Comparison of ENCODE assay signal across 2 cellular contexts in the genomic region with DNA sequence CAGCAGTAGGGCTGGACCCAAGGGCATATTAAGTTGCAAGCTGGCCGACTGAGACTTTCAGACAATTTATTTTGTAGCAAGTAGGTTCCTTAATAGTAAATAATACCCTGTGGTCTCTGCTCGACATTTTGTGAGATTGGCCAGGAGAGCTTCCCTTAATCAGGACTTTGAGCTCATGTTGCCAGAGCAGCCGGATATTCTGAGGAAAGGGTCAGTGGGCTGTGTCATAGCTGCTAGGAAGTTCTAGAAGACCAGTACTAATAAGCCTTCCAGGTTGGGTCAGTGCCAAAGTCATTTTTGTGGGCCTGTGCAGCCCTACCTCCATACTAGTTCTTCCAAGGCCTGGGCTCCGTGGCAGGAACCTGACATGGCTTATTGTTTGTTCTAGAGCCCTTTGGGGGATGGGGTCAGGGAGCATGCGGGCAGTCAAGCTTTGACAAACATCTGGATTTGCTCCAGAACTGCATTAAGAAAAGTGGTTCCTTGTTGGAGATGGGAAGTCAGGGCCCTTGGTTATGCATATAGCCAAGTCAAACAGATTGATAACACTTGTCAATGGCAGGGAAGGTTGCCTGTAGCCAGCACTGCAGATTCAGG.
TF ChIP-seq lines count a peak whose summit lies in the region.

No MANE protein-coding gene starts in this region.

TF ChIP-seq in GM23338, 12 proteins besides CTCF, POLR2A, EP300 and RAD21:
- TF ChIP-seq POLR2AphosphoS5 (IDR thresholded peaks at IDR 0.05; ENCODE audit: low read depth), result no peak
- no peak for TF ChIP-seq STAT1 (IDR thresholded peaks at IDR 0.05; ENCODE audit: unreplicated experiment)

TF ChIP-seq in GM12878, 131 proteins besides CTCF, POLR2A, EP300 and RAD21:
- TF ChIP-seq, protein P1, sequence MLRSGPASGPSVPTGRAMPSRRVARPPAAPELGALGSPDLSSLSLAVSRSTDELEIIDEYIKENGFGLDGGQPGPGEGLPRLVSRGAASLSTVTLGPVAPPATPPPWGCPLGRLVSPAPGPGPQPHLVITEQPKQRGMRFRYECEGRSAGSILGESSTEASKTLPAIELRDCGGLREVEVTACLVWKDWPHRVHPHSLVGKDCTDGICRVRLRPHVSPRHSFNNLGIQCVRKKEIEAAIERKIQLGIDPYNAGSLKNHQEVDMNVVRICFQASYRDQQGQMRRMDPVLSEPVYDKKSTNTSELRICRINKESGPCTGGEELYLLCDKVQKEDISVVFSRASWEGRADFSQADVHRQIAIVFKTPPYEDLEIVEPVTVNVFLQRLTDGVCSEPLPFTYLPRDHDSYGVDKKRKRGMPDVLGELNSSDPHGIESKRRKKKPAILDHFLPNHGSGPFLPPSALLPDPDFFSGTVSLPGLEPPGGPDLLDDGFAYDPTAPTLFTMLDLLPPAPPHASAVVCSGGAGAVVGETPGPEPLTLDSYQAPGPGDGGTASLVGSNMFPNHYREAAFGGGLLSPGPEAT (IDR thresholded peaks at IDR 0.05; ENCODE audit: low read depth), result no peak
- TF ChIP-seq, protein P2, sequence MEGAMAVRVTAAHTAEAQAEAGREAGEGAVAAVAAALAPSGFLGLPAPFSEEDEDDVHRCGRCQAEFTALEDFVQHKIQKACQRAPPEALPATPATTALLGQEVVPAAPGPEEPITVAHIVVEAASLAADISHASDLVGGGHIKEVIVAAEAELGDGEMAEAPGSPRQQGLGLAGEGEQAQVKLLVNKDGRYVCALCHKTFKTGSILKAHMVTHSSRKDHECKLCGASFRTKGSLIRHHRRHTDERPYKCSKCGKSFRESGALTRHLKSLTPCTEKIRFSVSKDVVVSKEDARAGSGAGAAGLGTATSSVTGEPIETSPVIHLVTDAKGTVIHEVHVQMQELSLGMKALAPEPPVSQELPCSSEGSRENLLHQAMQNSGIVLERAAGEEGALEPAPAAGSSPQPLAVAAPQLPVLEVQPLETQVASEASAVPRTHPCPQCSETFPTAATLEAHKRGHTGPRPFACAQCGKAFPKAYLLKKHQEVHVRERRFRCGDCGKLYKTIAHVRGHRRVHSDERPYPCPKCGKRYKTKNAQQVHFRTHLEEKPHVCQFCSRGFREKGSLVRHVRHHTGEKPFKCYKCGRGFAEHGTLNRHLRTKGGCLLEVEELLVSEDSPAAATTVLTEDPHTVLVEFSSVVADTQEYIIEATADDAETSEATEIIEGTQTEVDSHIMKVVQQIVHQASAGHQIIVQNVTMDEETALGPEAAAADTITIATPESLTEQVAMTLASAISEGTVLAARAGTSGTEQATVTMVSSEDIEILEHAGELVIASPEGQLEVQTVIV (IDR thresholded peaks at IDR 0.05; ENCODE audit: borderline replicate concordance, partially characterized antibody), result no peak
- TF ChIP-seq MEF2B (IDR thresholded peaks at IDR 0.05; ENCODE audit: partially characterized antibody, poor library complexity, severe bottlenecking), result no peak
- TF ChIP-seq, protein P3, sequence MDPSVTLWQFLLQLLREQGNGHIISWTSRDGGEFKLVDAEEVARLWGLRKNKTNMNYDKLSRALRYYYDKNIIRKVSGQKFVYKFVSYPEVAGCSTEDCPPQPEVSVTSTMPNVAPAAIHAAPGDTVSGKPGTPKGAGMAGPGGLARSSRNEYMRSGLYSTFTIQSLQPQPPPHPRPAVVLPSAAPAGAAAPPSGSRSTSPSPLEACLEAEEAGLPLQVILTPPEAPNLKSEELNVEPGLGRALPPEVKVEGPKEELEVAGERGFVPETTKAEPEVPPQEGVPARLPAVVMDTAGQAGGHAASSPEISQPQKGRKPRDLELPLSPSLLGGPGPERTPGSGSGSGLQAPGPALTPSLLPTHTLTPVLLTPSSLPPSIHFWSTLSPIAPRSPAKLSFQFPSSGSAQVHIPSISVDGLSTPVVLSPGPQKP (IDR thresholded peaks at IDR 0.05; ENCODE audit: low read depth, low read length), result no peak
- no peak for TF ChIP-seq RFX5 (IDR thresholded peaks at IDR 0.05; ENCODE audit: low read depth, low read length)
- TF ChIP-seq STAT1 (conservative IDR thresholded peaks at IDR 0.05), result no peak
- no peak for TF ChIP-seq ZZZ3 (IDR thresholded peaks at IDR 0.05; ENCODE audit: control insufficient read depth, insufficient read length, low read depth)
- no peak for TF ChIP-seq NR2C2 (IDR thresholded peaks at IDR 0.05; ENCODE audit: borderline replicate concordance, control insufficient read depth, insufficient read length, low read depth)
- TF ChIP-seq, protein P4, sequence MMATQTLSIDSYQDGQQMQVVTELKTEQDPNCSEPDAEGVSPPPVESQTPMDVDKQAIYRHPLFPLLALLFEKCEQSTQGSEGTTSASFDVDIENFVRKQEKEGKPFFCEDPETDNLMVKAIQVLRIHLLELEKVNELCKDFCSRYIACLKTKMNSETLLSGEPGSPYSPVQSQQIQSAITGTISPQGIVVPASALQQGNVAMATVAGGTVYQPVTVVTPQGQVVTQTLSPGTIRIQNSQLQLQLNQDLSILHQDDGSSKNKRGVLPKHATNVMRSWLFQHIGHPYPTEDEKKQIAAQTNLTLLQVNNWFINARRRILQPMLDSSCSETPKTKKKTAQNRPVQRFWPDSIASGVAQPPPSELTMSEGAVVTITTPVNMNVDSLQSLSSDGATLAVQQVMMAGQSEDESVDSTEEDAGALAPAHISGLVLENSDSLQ (IDR thresholded peaks at IDR 0.05), result no peak
- TF ChIP-seq, protein P5, sequence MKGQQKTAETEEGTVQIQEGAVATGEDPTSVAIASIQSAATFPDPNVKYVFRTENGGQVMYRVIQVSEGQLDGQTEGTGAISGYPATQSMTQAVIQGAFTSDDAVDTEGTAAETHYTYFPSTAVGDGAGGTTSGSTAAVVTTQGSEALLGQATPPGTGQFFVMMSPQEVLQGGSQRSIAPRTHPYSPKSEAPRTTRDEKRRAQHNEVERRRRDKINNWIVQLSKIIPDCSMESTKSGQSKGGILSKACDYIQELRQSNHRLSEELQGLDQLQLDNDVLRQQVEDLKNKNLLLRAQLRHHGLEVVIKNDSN (IDR thresholded peaks at IDR 0.05; ENCODE audit: borderline replicate concordance, extremely low read length, insufficient read depth, low read depth, low read length), result no peak
- TF ChIP-seq BRCA1 (IDR thresholded peaks at IDR 0.05; ENCODE audit: low read depth, low read length), result no peak
- TF ChIP-seq ASH2L (IDR thresholded peaks at IDR 0.05; ENCODE audit: borderline replicate concordance, low read depth), result no peak
- no peak for TF ChIP-seq CREB1 (IDR thresholded peaks at IDR 0.05; ENCODE audit: low read depth)
- no peak for TF ChIP-seq POLR2AphosphoS2 (IDR thresholded peaks at IDR 0.05; ENCODE audit: low read depth, low read length)
